In the genomic region with DNA sequence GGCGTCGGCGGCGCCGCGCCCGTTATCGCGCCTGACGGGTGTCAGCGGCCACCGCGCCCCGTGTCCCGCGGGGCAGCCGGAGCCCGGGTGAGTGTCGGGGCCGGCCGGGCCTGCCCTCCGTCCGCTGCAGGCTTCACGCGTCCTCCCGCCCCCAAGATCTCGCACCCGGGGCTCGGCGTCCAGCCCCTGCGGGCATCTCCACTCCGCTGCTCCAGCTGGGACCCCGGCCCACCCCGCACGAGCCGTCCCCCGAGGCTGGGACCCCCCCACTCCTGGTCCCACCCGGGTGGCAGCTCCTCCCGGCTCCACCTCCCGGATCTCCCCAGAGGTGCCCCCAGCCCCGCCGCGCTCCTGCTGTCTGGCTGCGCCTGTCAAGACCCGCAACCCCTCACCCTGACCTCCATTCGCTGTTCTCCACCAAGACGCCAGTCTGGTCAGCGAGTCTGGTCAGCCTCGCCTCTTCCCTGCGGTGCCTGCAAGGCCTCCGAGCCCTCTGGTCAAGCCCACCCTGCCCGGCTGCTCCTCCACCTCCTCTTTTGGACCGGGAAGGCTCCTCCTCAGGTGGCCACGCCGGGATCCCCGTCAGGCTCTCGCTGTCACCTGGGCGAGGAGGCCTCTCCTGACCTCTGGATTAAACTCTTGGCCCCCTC, we compare ENCODE assay signal across 30 cellular contexts.
DNase-seq lines count a peak whose midpoint lies in the region; ATAC-seq, FAIRE-seq and TF ChIP-seq lines count a peak whose summit lies in the region.
"Had no signal": no experiment of that assay in that cellular context is flagged by ENCODE, and none has a peak within 500 bp of the region (broad histone marks: within the 10 kb centered on the region; RNA-seq: fewer than 3 reads in every experiment).

No MANE protein-coding gene starts in this region.

- H3K9ac ChIP-seq in HUES48 (ENCODE audit: low read depth, low read length): no peak overlapping the region
- no peak overlapping the region for H3K9ac ChIP-seq in endodermal cell (ENCODE audit: extremely low read depth, low read length, poor library complexity, severe bottlenecking)

- H3K36me3 Mint-ChIP-seq in activated naive CD8-positive, alpha-beta T cell treated with anti-CD3 and anti-CD28 coated beads, Interleukin-2, amount 10 ng/mL, durations not matched to agents 7 days and 5 days: no peaks in the 10 kb centered on the region
- peaks cover 2% of the 10 kb centered on the region for H3K36me3 Mint-ChIP-seq in activated naive CD8-positive, alpha-beta T cell treated with anti-CD3 and anti-CD28 coated beads, Interleukin-2, amount 50 U/mL, for 24 hours (ENCODE audit: low read depth)
- H3K36me3 Mint-ChIP-seq in endodermal cell (ENCODE audit: low read depth): no peaks in the 10 kb centered on the region
- H3K36me3 Mint-ChIP-seq: stimulated activated memory B cell treated with anti-CD40 and anti-IgM and Interleukin-4, amounts not matched to agents 10 μg/mL and 1 μg/mL and 100 μg/mL, for 72 hours had no signal

- peak overlapping the region; percentile 13; the same call in 1 of the 2 replicates for H3K4me3 ChIP-seq in HUES48 (ENCODE audit: low read depth, low read length)
- H3K4me3 ChIP-seq in endodermal cell (ENCODE audit: low read length): no peak overlapping the region
- H3K4me3 ChIP-seq: colonic mucosa, testis, vagina had no signal

- DNase-seq in activated naive CD8-positive, alpha-beta T cell treated with anti-CD3 and anti-CD28 coated beads, Interleukin-2, amount 10 ng/mL, durations not matched to agents 7 days and 5 days: peak; percentile 24
- DNase-seq in activated naive CD8-positive, alpha-beta T cell treated with anti-CD3 and anti-CD28 coated beads, Interleukin-2, amount 50 U/mL, for 24 hours: no peak
- DNase-seq in endodermal cell: peak; percentile 41
- peak; percentile 51 for DNase-seq in sciatic nerve (ENCODE audit: low spot score)
- no peak for DNase-seq in GM19239 (ENCODE audit: insufficient read length, low spot score)
- no peak for DNase-seq in NCI-H446 treated with DMSO at 0.1 percent for 48 hours (lab: John Stamatoyannopoulos, UW)
- DNase-seq in Kasumi-1 (lab: John Stamatoyannopoulos, UW): no peak
- DNase-seq: ACHN; activated CD4-positive, alpha-beta T cell treated with anti-CD3 and anti-CD28 coated beads for 1 hour; activated CD8-positive, alpha-beta T cell treated with anti-CD3 and anti-CD28 coated beads for 36 hours; activated naive CD4-positive, alpha-beta T cell; amygdala; colonic mucosa; esophagus squamous epithelium; GF-D8; GOT3; hypothalamus; mammary epithelial cell; MV-4-11; stimulated activated CD4-positive, alpha-beta T cell treated with anti-CD3 and anti-CD28 coated beads, Interleukin-4, amount 100 ng/mL, for 1 hour; testis had no signal

- no peak overlapping the region for H3K27ac ChIP-seq in HUES48 (ENCODE audit: low read depth, low read length)
- no peak overlapping the region for H3K27ac ChIP-seq in endodermal cell (ENCODE audit: low read depth, low read length)
- H3K27ac ChIP-seq: breast epithelium, colonic mucosa, esophagus squamous epithelium, testis, vagina had no signal

- H3K9me3 ChIP-seq in HUES48 (ENCODE audit: control insufficient read depth, insufficient read depth, low read length): no peaks in the 10 kb centered on the region
- H3K9me3 ChIP-seq in endodermal cell (ENCODE audit: control insufficient read depth, low read length): no peaks in the 10 kb centered on the region
- H3K9me3 ChIP-seq: colonic mucosa, esophagus squamous epithelium, testis, vagina had no signal

- intact Hi-C loops in sciatic nerve (cut with DNase I): no loop called here

- no peak for TF ChIP-seq CTCF in endodermal cell (conservative IDR thresholded peaks at IDR 0.05)

- no peak overlapping the region for H3K27ac Mint-ChIP-seq in activated naive CD8-positive, alpha-beta T cell treated with anti-CD3 and anti-CD28 coated beads, Interleukin-2, amount 10 ng/mL, durations not matched to agents 7 days and 5 days
- no peak overlapping the region for H3K27ac Mint-ChIP-seq in activated naive CD8-positive, alpha-beta T cell treated with anti-CD3 and anti-CD28 coated beads, Interleukin-2, amount 50 U/mL, for 24 hours
- no peak overlapping the region for H3K27ac Mint-ChIP-seq in endodermal cell
- H3K27ac Mint-ChIP-seq: activated CD8-positive, alpha-beta T cell treated with anti-CD3 and anti-CD28 coated beads for 36 hours; stimulated activated memory B cell treated with anti-CD40 and anti-IgM and Interleukin-4, amounts not matched to agents 10 μg/mL and 1 μg/mL and 100 μg/mL, for 72 hours had no signal

- H3K27me3 ChIP-seq in HUES48 (ENCODE audit: control insufficient read depth, insufficient read depth, low read length): peaks cover 17% of the 10 kb centered on the region
- peaks cover 60% of the 10 kb centered on the region for H3K27me3 ChIP-seq in endodermal cell (ENCODE audit: control insufficient read depth, insufficient read depth, low read length, poor library complexity, severe bottlenecking)
- H3K27me3 ChIP-seq: testis had no signal

- FAIRE-seq in GM19239 (lab: Jason Lieb, UNC): no peak
- FAIRE-seq: frontal cortex, GM18507, HTR-8/SVneo, islet of Langerhans, RCC 7860 had no signal

- no peaks in the 10 kb centered on the region for H3K4me1 Mint-ChIP-seq in activated naive CD8-positive, alpha-beta T cell treated with anti-CD3 and anti-CD28 coated beads, Interleukin-2, amount 10 ng/mL, durations not matched to agents 7 days and 5 days
- no peaks in the 10 kb centered on the region for H3K4me1 Mint-ChIP-seq in activated naive CD8-positive, alpha-beta T cell treated with anti-CD3 and anti-CD28 coated beads, Interleukin-2, amount 50 U/mL, for 24 hours
- no peaks in the 10 kb centered on the region for H3K4me1 Mint-ChIP-seq in endodermal cell
- H3K4me1 Mint-ChIP-seq: stimulated activated memory B cell treated with anti-CD40 and anti-IgM and Interleukin-4, amounts not matched to agents 10 μg/mL and 1 μg/mL and 100 μg/mL, for 72 hours had no signal

- no peak overlapping the region for H3K4me3 Mint-ChIP-seq in activated naive CD8-positive, alpha-beta T cell treated with anti-CD3 and anti-CD28 coated beads, Interleukin-2, amount 10 ng/mL, durations not matched to agents 7 days and 5 days
- H3K4me3 Mint-ChIP-seq in activated naive CD8-positive, alpha-beta T cell treated with anti-CD3 and anti-CD28 coated beads, Interleukin-2, amount 50 U/mL, for 24 hours: no peak overlapping the region
- no peak overlapping the region for H3K4me3 Mint-ChIP-seq in endodermal cell
- H3K4me3 Mint-ChIP-seq: activated CD8-positive, alpha-beta T cell treated with anti-CD3 and anti-CD28 coated beads for 36 hours; stimulated activated memory B cell treated with anti-CD40 and anti-IgM and Interleukin-4, amounts not matched to agents 10 μg/mL and 1 μg/mL and 100 μg/mL, for 72 hours had no signal

- ATAC-seq in activated naive CD8-positive, alpha-beta T cell treated with anti-CD3 and anti-CD28 coated beads, Interleukin-2, amount 10 ng/mL, durations not matched to agents 7 days and 5 days (ENCODE audit: low read depth): no peak
- no peak for ATAC-seq in activated naive CD8-positive, alpha-beta T cell treated with anti-CD3 and anti-CD28 coated beads, Interleukin-2, amount 50 U/mL, for 24 hours
- ATAC-seq in sciatic nerve: no peak
- ATAC-seq: activated CD8-positive, alpha-beta T cell treated with anti-CD3 and anti-CD28 coated beads for 36 hours; stimulated activated memory B cell treated with anti-CD40 and anti-IgM and Interleukin-4, amounts not matched to agents 10 μg/mL and 1 μg/mL and 100 μg/mL, for 72 hours had no signal

- no peaks in the 10 kb centered on the region for H3K36me3 ChIP-seq in HUES48 (ENCODE audit: control insufficient read depth, insufficient read depth, low read length)
- no peaks in the 10 kb centered on the region for H3K36me3 ChIP-seq in endodermal cell (ENCODE audit: control insufficient read depth, insufficient read depth, low read length)
- H3K36me3 ChIP-seq: breast epithelium, colonic mucosa, esophagus squamous epithelium, vagina had no signal

- H3K9me3 Mint-ChIP-seq in activated naive CD8-positive, alpha-beta T cell treated with anti-CD3 and anti-CD28 coated beads, Interleukin-2, amount 10 ng/mL, durations not matched to agents 7 days and 5 days: peaks cover 15% of the 10 kb centered on the region
- peaks cover 20% of the 10 kb centered on the region for H3K9me3 Mint-ChIP-seq in activated naive CD8-positive, alpha-beta T cell treated with anti-CD3 and anti-CD28 coated beads, Interleukin-2, amount 50 U/mL, for 24 hours
- peaks cover 9% of the 10 kb centered on the region for H3K9me3 Mint-ChIP-seq in endodermal cell

- peaks cover 10% of the 10 kb centered on the region for H3K27me3 Mint-ChIP-seq in activated naive CD8-positive, alpha-beta T cell treated with anti-CD3 and anti-CD28 coated beads, Interleukin-2, amount 10 ng/mL, durations not matched to agents 7 days and 5 days
- peaks cover 17% of the 10 kb centered on the region for H3K27me3 Mint-ChIP-seq in activated naive CD8-positive, alpha-beta T cell treated with anti-CD3 and anti-CD28 coated beads, Interleukin-2, amount 50 U/mL, for 24 hours
- peaks cover 21% of the 10 kb centered on the region for H3K27me3 Mint-ChIP-seq in endodermal cell (ENCODE audit: insufficient read depth)

- WGBS in endodermal cell (ENCODE audit: insufficient coverage in 1 of 2, insufficient read length in 1 of 2), 2 experiments: 34 to 41% methylated on average over 47 to 58 of the region's 58 CpGs

- POLR2A ChIA-PET in activated naive CD8-positive, alpha-beta T cell treated with anti-CD3 and anti-CD28 coated beads, Interleukin-2, amount 10 ng/mL, durations not matched to agents 7 days and 5 days (lab: Charles Lee): no interaction called here

- no peaks in the 10 kb centered on the region for H3K4me1 ChIP-seq in HUES48 (ENCODE audit: control insufficient read depth, insufficient read depth, low read length)
- no peaks in the 10 kb centered on the region for H3K4me1 ChIP-seq in endodermal cell (ENCODE audit: control insufficient read depth, insufficient read depth, low read length)
- H3K4me1 ChIP-seq: breast epithelium, colonic mucosa had no signal

Comparison
In these comparisons a context has a peak if more than half of its experiments do, and no peak if none do; other contexts are left out.
1. DNase-seq: peak in activated naive CD8-positive, alpha-beta T cell treated with anti-CD3 and anti-CD28 coated beads, Interleukin-2, amount 10 ng/mL, durations not matched to agents 7 days and 5 days (single experiment), endodermal cell (single experiment) and sciatic nerve (single experiment); none in activated naive CD8-positive, alpha-beta T cell treated with anti-CD3 and anti-CD28 coated beads, Interleukin-2, amount 50 U/mL, for 24 hours (single experiment), GM19239 (single experiment), NCI-H446 treated with DMSO at 0.1 percent for 48 hours (single experiment) and Kasumi-1 (0 of 2).